ENCODE assay signal across 22 cellular contexts in genomic region chr7:122790132-122790531, GRCh38.
A peak's percentile ranks its signal among the peaks of the same experiment; 100 is the strongest.
DNase-seq lines count a peak whose midpoint lies in the region; ATAC-seq and TF ChIP-seq lines count a peak whose summit lies in the region.
"Had no signal": no experiment of that assay in that cellular context is flagged by ENCODE, and none has a peak within 500 bp of the region (broad histone marks: within the 10 kb centered on the region; RNA-seq: fewer than 3 reads in every experiment).

No MANE protein-coding gene starts in this region.

- intact Hi-C loops in left lung (cut with DNase I): no loop called here

- ATAC-seq in left lung (no peak), HG03432 (IDR thresholded peaks at IDR 0.05; ENCODE audit: unreplicated experiment) (no peak)
- ATAC-seq: effector memory CD8-positive, alpha-beta T cell; WTC11 had no signal

- no peaks in the 10 kb centered on the region for H3K79me2 ChIP-seq in neural progenitor cell (ENCODE audit: low read depth)

- no peak overlapping the region for H3K4me3 ChIP-seq in neural progenitor cell
- no peak overlapping the region for H3K4me3 ChIP-seq in left lung
- H3K4me3 ChIP-seq: esophagus squamous epithelium, stomach, tibial nerve had no signal

- no peak overlapping the region for H3K27ac Mint-ChIP-seq in neural progenitor cell
- H3K27ac Mint-ChIP-seq: brain; CD4-positive, alpha-beta memory T cell; effector memory CD8-positive, alpha-beta T cell; memory B cell had no signal

- H3K9me3 ChIP-seq in neural progenitor cell (ENCODE audit: low read depth): no peaks in the 10 kb centered on the region
- H3K9me3 ChIP-seq in left lung: no peaks in the 10 kb centered on the region
- H3K9me3 ChIP-seq: esophagus squamous epithelium, stomach, tibial nerve had no signal

- H3K4me1 Mint-ChIP-seq in neural progenitor cell: peaks cover 11% of the 10 kb centered on the region
- H3K4me1 Mint-ChIP-seq: CD4-positive, alpha-beta memory T cell; memory B cell had no signal

- peaks cover 3% of the 10 kb centered on the region for H3K36me3 Mint-ChIP-seq in neural progenitor cell
- H3K36me3 Mint-ChIP-seq: brain; CD4-positive, alpha-beta memory T cell; memory B cell had no signal

- no peaks in the 10 kb centered on the region for H3K36me3 ChIP-seq in neural progenitor cell
- no peaks in the 10 kb centered on the region for H3K36me3 ChIP-seq in left lung
- H3K36me3 ChIP-seq: esophagus squamous epithelium, tibial nerve had no signal

- H3K4me1 ChIP-seq in neural progenitor cell (peaks cover 59% of the 10 kb centered on the region), left lung (no peaks in the 10 kb centered on the region)
- H3K4me1 ChIP-seq: esophagus squamous epithelium, tibial nerve had no signal

- H3K27ac ChIP-seq in neural progenitor cell (no peak overlapping the region), left lung (no peak overlapping the region)
- H3K27ac ChIP-seq: esophagus squamous epithelium, stomach, tibial nerve had no signal

- DNase-seq in NCI-H1092 treated with DMSO at 0.1 percent for 48 hours (lab: John Stamatoyannopoulos, UW) (peak; percentile 90), NCI-H2029 (lab: John Stamatoyannopoulos, UW) (peak; percentile 52), NCI-H510A treated with DMSO at 0.1 percent for 48 hours (lab: John Stamatoyannopoulos, UW) (peak; percentile 39), neural progenitor cell (ENCODE audit: low spot score) (no peak), HuH-7 (ENCODE audit: low spot score) (no peak), left lung (no peak), DMS114 treated with DMSO at 0.1 percent for 48 hours (lab: John Stamatoyannopoulos, UW; ENCODE audit: unreplicated experiment) (no peak)
- DNase-seq: activated CD4-positive, alpha-beta T cell treated with anti-CD3 and anti-CD28 coated beads, Interleukin-2, amount 50 U/mL, for 48 hours; activated gamma-delta T cell; CD4-positive, alpha-beta memory T cell; DMS79; effector memory CD8-positive, alpha-beta T cell; esophagus squamous epithelium; NCI-H748 treated with DMSO at 0.1 percent for 48 hours; nucleus accumbens; stomach; T-helper 9 cell had no signal

- no peak overlapping the region for H3K9ac ChIP-seq in neural progenitor cell

- H3K9me3 Mint-ChIP-seq in neural progenitor cell: peaks cover 3% of the 10 kb centered on the region
- H3K9me3 Mint-ChIP-seq: brain, memory B cell had no signal

- H3K27me3 Mint-ChIP-seq in neural progenitor cell (ENCODE audit: insufficient read depth, low read depth): no peaks in the 10 kb centered on the region
- H3K27me3 Mint-ChIP-seq: brain; CD4-positive, alpha-beta memory T cell; effector memory CD8-positive, alpha-beta T cell; memory B cell had no signal

- peaks cover 3% of the 10 kb centered on the region for H4K20me1 ChIP-seq in neural progenitor cell (ENCODE audit: low read depth)

- H3K4me3 Mint-ChIP-seq in neural progenitor cell: no peak overlapping the region
- H3K4me3 Mint-ChIP-seq: brain; CD4-positive, alpha-beta memory T cell; effector memory CD8-positive, alpha-beta T cell; memory B cell; WTC11 had no signal

- no peaks in the 10 kb centered on the region for H3K27me3 ChIP-seq in neural progenitor cell
- no peaks in the 10 kb centered on the region for H3K27me3 ChIP-seq in left lung
- H3K27me3 ChIP-seq: esophagus squamous epithelium, stomach, tibial nerve had no signal

- TF ChIP-seq CTCF in neural progenitor cell (IDR thresholded peaks at IDR 0.05) (no peak), left lung (IDR thresholded peaks at IDR 0.05) (no peak)

- peak overlapping the region; percentile 46 for H3K4me2 ChIP-seq in neural progenitor cell

- H2AFZ ChIP-seq in neural progenitor cell (replicated peaks): no peak overlapping the region

- peaks cover 40% of the 10 kb centered on the region for H3F3A ChIP-seq in neural progenitor cell (ENCODE audit: low read depth)

Comparison
In these comparisons a context has a peak if more than half of its experiments do, and no peak if none do; other contexts are left out.
1. DNase-seq: peak in NCI-H1092 treated with DMSO at 0.1 percent for 48 hours (single experiment), NCI-H2029 (single experiment) and NCI-H510A treated with DMSO at 0.1 percent for 48 hours (single experiment); none in neural progenitor cell (single experiment), HuH-7 (single experiment), left lung (0 of 2) and DMS114 treated with DMSO at 0.1 percent for 48 hours (single experiment).